Comparison of ENCODE assay signal across 8 cellular contexts in the genomic region with DNA sequence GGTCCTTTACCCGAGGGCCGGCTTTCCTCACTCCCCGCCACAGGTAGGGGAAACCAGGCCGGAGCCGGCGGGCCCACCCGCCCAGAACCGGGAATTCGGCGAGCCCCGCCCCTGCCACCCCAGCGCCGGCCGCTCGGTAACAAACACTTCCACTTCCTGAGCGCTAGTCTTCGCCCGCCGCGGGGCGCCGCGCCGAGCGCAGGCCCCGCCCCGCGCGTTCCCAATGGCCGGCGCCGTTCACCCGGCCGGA. TPM values are rescaled to one million over a fixed set of nuclear protein-coding genes. Genes with fewer than 3 reads are reported as not detected.
A peak's percentile ranks its signal among the peaks of the same experiment; 100 is the strongest.
DNase-seq lines count a peak whose midpoint lies in the region; ATAC-seq and TF ChIP-seq lines count a peak whose summit lies in the region.

No MANE protein-coding gene starts in this region.

- no peaks in the 10 kb centered on the region; the same call in 1 of the 2 replicates for H4K20me1 ChIP-seq in SU-DHL-6 (ENCODE audit: low read depth, low read length)

- TF ChIP-seq CTCF in SU-DHL-6 (IDR thresholded peaks at IDR 0.05; ENCODE audit: insufficient read depth, low read length, poor library complexity, severe bottlenecking) (no peak), suprapubic skin (IDR thresholded peaks at IDR 0.05) (peak in 1 of 2 donors; percentile 12)

- H3K36me3 Mint-ChIP-seq in activated CD4-positive, alpha-beta T cell treated with anti-CD3 and anti-CD28 coated beads, Interleukin-2, amount 10 ng/mL, durations not matched to agents 24 days and 14 days (ENCODE audit: low read depth): peaks cover 32% of the 10 kb centered on the region

- WGBS in suprapubic skin: 0% methylated on average over 9 of the region's 34 CpGs

- H3K4me3 ChIP-seq in SU-DHL-6 (ENCODE audit: insufficient read depth, low read length, poor library complexity, severe bottlenecking): peak overlapping the region; percentile 48
- peak overlapping the region; percentile 88 for H3K4me3 ChIP-seq in iPS-11a (ENCODE audit: low read depth, low read length)
- H3K4me3 ChIP-seq in suprapubic skin: peak overlapping the region; percentile 84

- no peaks in the 10 kb centered on the region for H3K36me3 ChIP-seq in SU-DHL-6 (ENCODE audit: low read length)
- no peaks in the 10 kb centered on the region for H3K36me3 ChIP-seq in suprapubic skin

- peaks cover 69% of the 10 kb centered on the region for H3K4me1 ChIP-seq in suprapubic skin

- no peak for DNase-seq in activated CD4-positive, alpha-beta T cell treated with anti-CD3 and anti-CD28 coated beads, Interleukin-2, amount 10 ng/mL, durations not matched to agents 24 days and 14 days
- no peak for DNase-seq in activated CD4-positive, alpha-beta T cell treated with anti-CD3 and anti-CD28 coated beads for 48 hours
- no peak for DNase-seq in suprapubic skin (ENCODE audit: low spot score in 2 of 2)
- no peak for DNase-seq in posterior vena cava (ENCODE audit: low spot score)
- DNase-seq in epidermal melanocyte (ENCODE audit: insufficient read length, low spot score): no peak

- peak overlapping the region; percentile 56 for H2AFZ ChIP-seq in SU-DHL-6 (ENCODE audit: low read depth, low read length, severe bottlenecking)

- H3K9me3 Mint-ChIP-seq in activated CD4-positive, alpha-beta T cell treated with anti-CD3 and anti-CD28 coated beads, Interleukin-2, amount 10 ng/mL, durations not matched to agents 24 days and 14 days: no peaks in the 10 kb centered on the region

- intact Hi-C loops in activated CD4-positive, alpha-beta T cell treated with anti-CD3 and anti-CD28 coated beads, Interleukin-2, amount 10 ng/mL, durations not matched to agents 24 days and 14 days (cut with micrococcal nuclease): loop anchor here (1.0 to 10.0 kb wide), 4 partner anchors 10 to 463 kb away; partner anchors contain the start of gene NAT9
- intact Hi-C loops in posterior vena cava (cut with DNase I): no loop called here

- H3K9me2 ChIP-seq in SU-DHL-6 (replicated peaks; ENCODE audit: insufficient read depth, low read length): no peaks in the 10 kb centered on the region

- TF ChIP-seq POLR2A in suprapubic skin (IDR thresholded peaks at IDR 0.05): no peak

- peaks cover 3% of the 10 kb centered on the region; the same call in 1 of the 2 replicates for H3F3A ChIP-seq in SU-DHL-6 (ENCODE audit: insufficient read depth)

- TF ChIP-seq EP300 in suprapubic skin (IDR thresholded peaks at IDR 0.05): no peak

- H3K4me3 Mint-ChIP-seq in activated CD4-positive, alpha-beta T cell treated with anti-CD3 and anti-CD28 coated beads, Interleukin-2, amount 10 ng/mL, durations not matched to agents 24 days and 14 days: peak overlapping the region; percentile 77

- H3K9ac ChIP-seq in SU-DHL-6 (ENCODE audit: low read length): peak overlapping the region; percentile 92

- ATAC-seq in GM19397 (IDR thresholded peaks at IDR 0.05; ENCODE audit: unreplicated experiment): no peak

- peaks cover 61% of the 10 kb centered on the region for H3K4me1 Mint-ChIP-seq in activated CD4-positive, alpha-beta T cell treated with anti-CD3 and anti-CD28 coated beads, Interleukin-2, amount 10 ng/mL, durations not matched to agents 24 days and 14 days

- H3K27me3 ChIP-seq in SU-DHL-6 (ENCODE audit: low read length): no peaks in the 10 kb centered on the region
- H3K27me3 ChIP-seq in suprapubic skin: no peaks in the 10 kb centered on the region

- H3K27ac ChIP-seq in SU-DHL-6 (ENCODE audit: low read depth, low read length) (no peak overlapping the region), suprapubic skin (peak overlapping the region; percentile 77)

- peaks cover 37% of the 10 kb centered on the region for H3K79me2 ChIP-seq in SU-DHL-6 (ENCODE audit: insufficient read depth, low read length)

- H3K27ac Mint-ChIP-seq in activated CD4-positive, alpha-beta T cell treated with anti-CD3 and anti-CD28 coated beads, Interleukin-2, amount 10 ng/mL, durations not matched to agents 24 days and 14 days: peak overlapping the region; percentile 72

- H3K9me3 ChIP-seq in SU-DHL-6 (ENCODE audit: insufficient read depth, low read length) (no peaks in the 10 kb centered on the region), suprapubic skin (no peaks in the 10 kb centered on the region)

- peak overlapping the region; percentile 52 for H3K4me2 ChIP-seq in SU-DHL-6 (ENCODE audit: low read depth, low read length, poor library complexity, severe bottlenecking)

- no peaks in the 10 kb centered on the region for H3K27me3 Mint-ChIP-seq in activated CD4-positive, alpha-beta T cell treated with anti-CD3 and anti-CD28 coated beads, Interleukin-2, amount 10 ng/mL, durations not matched to agents 24 days and 14 days

RNA-seq across cellular contexts. Expression of gene NHERF1, which starts 0.2 kb away (rescaled TPM):
- total RNA-seq in activated CD4-positive, alpha-beta T cell treated with anti-CD3 and anti-CD28 coated beads, Interleukin-2, amount 10 ng/mL, durations not matched to agents 24 days and 14 days: 134 and 138 TPM in 2 replicates
- total RNA-seq in suprapubic skin (10 to 100 TPM; 21.1 to 53.8 (median 42.0) TPM), posterior vena cava (10 to 100 TPM in 1 of 2 donors, 1 to 10 TPM in 1; 7.0 to 11.5 TPM)

RNA-seq across cellular contexts. Expression of gene RAB37, which starts 11.1 kb away (rescaled TPM):
- total RNA-seq in activated CD4-positive, alpha-beta T cell treated with anti-CD3 and anti-CD28 coated beads, Interleukin-2, amount 10 ng/mL, durations not matched to agents 24 days and 14 days: 5.5 and 7.5 TPM in 2 replicates
- total RNA-seq in suprapubic skin: under 1 TPM in 2 of 4 donors, not detected in 2; 0.32 to 0.38 TPM
- 1 to 10 TPM; 1.1 to 1.6 TPM for total RNA-seq in posterior vena cava

RNA-seq across cellular contexts. Expression of gene NAT9, which starts 27.9 kb away (rescaled TPM):
- 62.7 and 67.6 TPM in 2 replicates for total RNA-seq in activated CD4-positive, alpha-beta T cell treated with anti-CD3 and anti-CD28 coated beads, Interleukin-2, amount 10 ng/mL, durations not matched to agents 24 days and 14 days
- total RNA-seq in suprapubic skin (10 to 100 TPM; 21.0 to 32.7 (median 24.4) TPM), posterior vena cava (10 to 100 TPM; 26.8 to 31.7 TPM)

RNA-seq across cellular contexts. Expression of gene CD300LF, which starts 35.5 kb away (rescaled TPM):
- not detected in 2 replicates for total RNA-seq in activated CD4-positive, alpha-beta T cell treated with anti-CD3 and anti-CD28 coated beads, Interleukin-2, amount 10 ng/mL, durations not matched to agents 24 days and 14 days
- total RNA-seq in suprapubic skin: not detected
- total RNA-seq in posterior vena cava: 1 to 10 TPM in 1 of 2 donors, under 1 TPM in 1; 0.48 to 3.1 TPM
